Comparison of ENCODE assay signal across 26 cellular contexts in the genomic region with DNA sequence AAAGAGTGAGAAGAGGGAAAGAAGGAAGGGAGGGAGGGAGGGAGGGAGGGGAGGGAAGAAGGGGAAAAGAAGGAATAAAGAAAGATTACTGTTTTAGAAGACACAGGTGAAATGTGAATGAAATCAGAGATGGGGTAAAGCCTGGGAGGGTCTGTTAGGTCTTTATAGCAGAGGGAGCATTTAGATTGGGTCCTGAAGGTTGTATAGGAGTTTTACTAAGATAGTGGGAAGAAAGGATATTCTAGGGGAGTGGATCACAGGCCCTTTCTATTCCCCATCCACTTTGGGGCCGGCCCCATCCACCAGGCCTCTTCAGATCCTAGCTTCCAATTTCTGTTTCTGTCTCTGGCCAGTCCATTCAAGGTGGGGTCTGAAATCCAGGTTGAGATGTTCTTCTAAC. TPM values are rescaled to one million over a fixed set of nuclear protein-coding genes. Genes with fewer than 3 reads are reported as not detected.
DNase-seq lines count a peak whose midpoint lies in the region; ATAC-seq and TF ChIP-seq lines count a peak whose summit lies in the region.
"Had no signal": no experiment of that assay in that cellular context is flagged by ENCODE, and none has a peak within 500 bp of the region (broad histone marks: within the 10 kb centered on the region; RNA-seq: fewer than 3 reads in every experiment).

No MANE protein-coding gene starts in this region.

- DNase-seq in activated CD4-positive, alpha-beta memory T cell treated with anti-CD3 and anti-CD28 coated beads, Interleukin-2, amount 10 ng/mL, durations not matched to agents 7 days and 5 days, result no peak
- DNase-seq in activated CD4-positive, alpha-beta memory T cell treated with anti-CD3 and anti-CD28 coated beads for 36 hours, result no peak
- no peak for DNase-seq in CD8-positive, alpha-beta T cell
- no peak for DNase-seq in nephron progenitor cell
- DNase-seq in NOMO-1 (lab: John Stamatoyannopoulos, UW; ENCODE audit: unreplicated experiment in 2 of 2), result no peak
- DNase-seq: Caco-2; CD4-positive, CD25-positive, alpha-beta regulatory T cell; DMS 273 treated with DMSO at 0.1 percent for 48 hours; DMS79 treated with DMSO at 0.1 percent for 48 hours; GOT3; HCEC 1CT; IMR-90; MV-4-11; NCI-H1105 treated with DMSO at 0.1 percent for 48 hours; NCI-H2029 treated with DMSO at 0.1 percent for 48 hours; NCI-H226; NCI-H524; NCI-H774; NK-92 treated with Interleukin-12 subunit alpha and Interleukin-12 subunit beta, amount 100 ng/mL, for 24 hours; SIG-M5 had no signal

- peaks cover 28% of the 10 kb centered on the region for H3K4me1 ChIP-seq in CD8-positive, alpha-beta T cell (ENCODE audit: insufficient read depth, low read length)
- H3K4me1 ChIP-seq: A549 had no signal

- ATAC-seq in CD8-positive, alpha-beta T cell, result no peak
- no peak for ATAC-seq in activated T-helper 17 cell treated with anti-CD3 and anti-CD28 coated beads, Interleukin-2, amount 50 U/mL, for 72 hours (replicated peaks)
- ATAC-seq in HG03571 (IDR thresholded peaks at IDR 0.05; ENCODE audit: unreplicated experiment), result no peak
- ATAC-seq: A549, GM12878, Panc1 had no signal

- POLR2A ChIA-PET in activated CD4-positive, alpha-beta memory T cell treated with anti-CD3 and anti-CD28 coated beads, Interleukin-2, amount 10 ng/mL, durations not matched to agents 7 days and 5 days (lab: Charles Lee), result interaction anchor here (1.6 kb wide), 1 partner anchor 39 kb away, joined by 4 read pairs; no protein-coding TSS in a partner anchor
- POLR2A ChIA-PET in activated CD4-positive, alpha-beta memory T cell treated with anti-CD3 and anti-CD28 coated beads for 36 hours (lab: Charles Lee), result interaction anchor here (3.1 kb wide), 1 partner anchor 12 kb away, joined by 12 read pairs; no protein-coding TSS in a partner anchor
- POLR2A ChIA-PET in CD8-positive, alpha-beta T cell (lab: Charles Lee), result no interaction called here

- H3K4me3 ChIP-seq in CD8-positive, alpha-beta T cell (ENCODE audit: low read depth, low read length), result no peak overlapping the region
- H3K4me3 ChIP-seq: A549, GM12878 had no signal

- H3K4me3 Mint-ChIP-seq in activated CD4-positive, alpha-beta memory T cell treated with anti-CD3 and anti-CD28 coated beads, Interleukin-2, amount 10 ng/mL, durations not matched to agents 7 days and 5 days, result no peak overlapping the region
- no peak overlapping the region for H3K4me3 Mint-ChIP-seq in activated CD4-positive, alpha-beta memory T cell treated with anti-CD3 and anti-CD28 coated beads for 36 hours
- no peak overlapping the region for H3K4me3 Mint-ChIP-seq in CD8-positive, alpha-beta T cell
- no peak overlapping the region for H3K4me3 Mint-ChIP-seq in activated T-helper 17 cell treated with anti-CD3 and anti-CD28 coated beads, Interleukin-2, amount 50 U/mL, for 72 hours
- H3K4me3 Mint-ChIP-seq in nephron progenitor cell, result no peak overlapping the region
- H3K4me3 Mint-ChIP-seq: B cell had no signal

- no peaks in the 10 kb centered on the region for H3K36me3 Mint-ChIP-seq in activated CD4-positive, alpha-beta memory T cell treated with anti-CD3 and anti-CD28 coated beads, Interleukin-2, amount 10 ng/mL, durations not matched to agents 7 days and 5 days (ENCODE audit: low read depth)
- no peaks in the 10 kb centered on the region for H3K36me3 Mint-ChIP-seq in activated CD4-positive, alpha-beta memory T cell treated with anti-CD3 and anti-CD28 coated beads for 36 hours
- H3K36me3 Mint-ChIP-seq in CD8-positive, alpha-beta T cell, result no peaks in the 10 kb centered on the region
- no peaks in the 10 kb centered on the region for H3K36me3 Mint-ChIP-seq in activated T-helper 17 cell treated with anti-CD3 and anti-CD28 coated beads, Interleukin-2, amount 50 U/mL, for 72 hours (ENCODE audit: low read depth)
- no peaks in the 10 kb centered on the region for H3K36me3 Mint-ChIP-seq in nephron progenitor cell (ENCODE audit: low read depth)
- H3K36me3 Mint-ChIP-seq: CD4-positive, CD25-positive, alpha-beta regulatory T cell had no signal

- peaks cover 64% of the 10 kb centered on the region for H3K4me1 Mint-ChIP-seq in activated CD4-positive, alpha-beta memory T cell treated with anti-CD3 and anti-CD28 coated beads, Interleukin-2, amount 10 ng/mL, durations not matched to agents 7 days and 5 days
- peaks cover 40% of the 10 kb centered on the region for H3K4me1 Mint-ChIP-seq in activated CD4-positive, alpha-beta memory T cell treated with anti-CD3 and anti-CD28 coated beads for 36 hours (ENCODE audit: low read depth)
- peaks cover 34% of the 10 kb centered on the region for H3K4me1 Mint-ChIP-seq in CD8-positive, alpha-beta T cell (ENCODE audit: low read depth)
- peaks cover 42% of the 10 kb centered on the region for H3K4me1 Mint-ChIP-seq in activated T-helper 17 cell treated with anti-CD3 and anti-CD28 coated beads, Interleukin-2, amount 50 U/mL, for 72 hours
- H3K4me1 Mint-ChIP-seq in nephron progenitor cell, result peaks cover 72% of the 10 kb centered on the region

- no peaks in the 10 kb centered on the region for H3K36me3 ChIP-seq in CD8-positive, alpha-beta T cell (ENCODE audit: insufficient read depth, low read length)

- H3K27me3 Mint-ChIP-seq in activated CD4-positive, alpha-beta memory T cell treated with anti-CD3 and anti-CD28 coated beads, Interleukin-2, amount 10 ng/mL, durations not matched to agents 7 days and 5 days, result peaks cover 17% of the 10 kb centered on the region
- no peaks in the 10 kb centered on the region for H3K27me3 Mint-ChIP-seq in activated CD4-positive, alpha-beta memory T cell treated with anti-CD3 and anti-CD28 coated beads for 36 hours
- H3K27me3 Mint-ChIP-seq in CD8-positive, alpha-beta T cell (ENCODE audit: low read depth), result no peaks in the 10 kb centered on the region
- peaks cover 4% of the 10 kb centered on the region for H3K27me3 Mint-ChIP-seq in activated T-helper 17 cell treated with anti-CD3 and anti-CD28 coated beads, Interleukin-2, amount 50 U/mL, for 72 hours
- peaks cover 7% of the 10 kb centered on the region for H3K27me3 Mint-ChIP-seq in nephron progenitor cell (ENCODE audit: low read depth, poor library complexity)

- no peaks in the 10 kb centered on the region for H3K9me3 ChIP-seq in CD8-positive, alpha-beta T cell (ENCODE audit: low read length)
- H3K9me3 ChIP-seq: A549 had no signal

- H3K9me3 Mint-ChIP-seq in activated CD4-positive, alpha-beta memory T cell treated with anti-CD3 and anti-CD28 coated beads, Interleukin-2, amount 10 ng/mL, durations not matched to agents 7 days and 5 days, result no peaks in the 10 kb centered on the region
- H3K9me3 Mint-ChIP-seq in activated CD4-positive, alpha-beta memory T cell treated with anti-CD3 and anti-CD28 coated beads for 36 hours, result no peaks in the 10 kb centered on the region
- no peaks in the 10 kb centered on the region for H3K9me3 Mint-ChIP-seq in CD8-positive, alpha-beta T cell
- peaks cover 4% of the 10 kb centered on the region for H3K9me3 Mint-ChIP-seq in activated T-helper 17 cell treated with anti-CD3 and anti-CD28 coated beads, Interleukin-2, amount 50 U/mL, for 72 hours
- peaks cover 4% of the 10 kb centered on the region for H3K9me3 Mint-ChIP-seq in nephron progenitor cell

- intact Hi-C loops in activated CD4-positive, alpha-beta memory T cell treated with anti-CD3 and anti-CD28 coated beads for 36 hours (cut with micrococcal nuclease), result no loop called here
- intact Hi-C loops in CD8-positive, alpha-beta T cell (cut with DNase I, micrococcal nuclease), result no loop called here

- H3K27me3 ChIP-seq in CD8-positive, alpha-beta T cell (ENCODE audit: insufficient read depth, low read length), result no peaks in the 10 kb centered on the region

- peak overlapping the region; percentile 73 for H3K27ac Mint-ChIP-seq in activated CD4-positive, alpha-beta memory T cell treated with anti-CD3 and anti-CD28 coated beads, Interleukin-2, amount 10 ng/mL, durations not matched to agents 7 days and 5 days
- no peak overlapping the region for H3K27ac Mint-ChIP-seq in activated CD4-positive, alpha-beta memory T cell treated with anti-CD3 and anti-CD28 coated beads for 36 hours
- peak overlapping the region; percentile 32 for H3K27ac Mint-ChIP-seq in CD8-positive, alpha-beta T cell
- H3K27ac Mint-ChIP-seq in activated T-helper 17 cell treated with anti-CD3 and anti-CD28 coated beads, Interleukin-2, amount 50 U/mL, for 72 hours, result peak overlapping the region; percentile 23
- peak overlapping the region; percentile 62 for H3K27ac Mint-ChIP-seq in nephron progenitor cell
- H3K27ac Mint-ChIP-seq: B cell had no signal

- no peak overlapping the region for H3K27ac ChIP-seq in CD8-positive, alpha-beta T cell (ENCODE audit: low read depth, low read length)

- CTCF ChIA-PET in activated CD4-positive, alpha-beta memory T cell treated with anti-CD3 and anti-CD28 coated beads, Interleukin-2, amount 10 ng/mL, durations not matched to agents 7 days and 5 days (lab: Charles Lee), result interaction anchor here (1.0 to 1.7 kb wide), 2 partner anchors 411 to 442 kb away, joined by 4 to 10 read pairs; no protein-coding TSS in a partner anchor
- CTCF ChIA-PET in activated CD4-positive, alpha-beta memory T cell treated with anti-CD3 and anti-CD28 coated beads for 36 hours (lab: Charles Lee), result interaction anchor here (2.3 kb wide), 1 partner anchor 39 kb away, joined by 7 read pairs; no protein-coding TSS in a partner anchor
- CTCF ChIA-PET in CD8-positive, alpha-beta T cell (lab: Charles Lee), result interaction anchor here (1.7 kb wide), 1 partner anchor 443 kb away, joined by 5 read pairs; no protein-coding TSS in a partner anchor

- no peak for TF ChIP-seq CTCF in CD8-positive, alpha-beta T cell (IDR thresholded peaks at IDR 0.05)
- TF ChIP-seq CTCF in nephron progenitor cell (IDR thresholded peaks at IDR 0.05), result no peak

RNA-seq across cellular contexts. Expression of a gene that starts 35.5 kb away (rescaled TPM):
- not detected for total RNA-seq in activated CD4-positive, alpha-beta memory T cell treated with anti-CD3 and anti-CD28 coated beads, Interleukin-2, amount 10 ng/mL, durations not matched to agents 7 days and 5 days
- total RNA-seq in activated CD4-positive, alpha-beta memory T cell treated with anti-CD3 and anti-CD28 coated beads for 36 hours, result not detected
- total RNA-seq in CD8-positive, alpha-beta T cell, result under 1 TPM in 1 of 2 experiments, not detected in 1; 0.19 TPM
- total RNA-seq in activated T-helper 17 cell treated with anti-CD3 and anti-CD28 coated beads, Interleukin-2, amount 50 U/mL, for 72 hours, result not detected
- total RNA-seq: B cell; Caco-2; CD4-positive, CD25-positive, alpha-beta regulatory T cell; GM12878; IMR-90 had no signal

RNA-seq across cellular contexts. Expression of a gene that starts 40.6 kb away (rescaled TPM):
- total RNA-seq in activated CD4-positive, alpha-beta memory T cell treated with anti-CD3 and anti-CD28 coated beads, Interleukin-2, amount 10 ng/mL, durations not matched to agents 7 days and 5 days, result 10 to 100 TPM; 34.2 to 38.7 TPM
- 10 to 100 TPM; 59.9 to 64.6 TPM for total RNA-seq in activated CD4-positive, alpha-beta memory T cell treated with anti-CD3 and anti-CD28 coated beads for 36 hours
- total RNA-seq in CD8-positive, alpha-beta T cell, result 10 to 100 TPM; 48.1 to 51.1 TPM
- 10 to 100 TPM; 27.2 to 61.1 TPM for total RNA-seq in activated T-helper 17 cell treated with anti-CD3 and anti-CD28 coated beads, Interleukin-2, amount 50 U/mL, for 72 hours

RNA-seq across cellular contexts. Expression of a gene that starts 56.6 kb away (rescaled TPM):
- total RNA-seq in activated CD4-positive, alpha-beta memory T cell treated with anti-CD3 and anti-CD28 coated beads, Interleukin-2, amount 10 ng/mL, durations not matched to agents 7 days and 5 days, result 10 to 100 TPM; 22.5 to 23.4 TPM
- 10 to 100 TPM; 14.1 to 15.7 TPM for total RNA-seq in activated CD4-positive, alpha-beta memory T cell treated with anti-CD3 and anti-CD28 coated beads for 36 hours
- total RNA-seq in CD8-positive, alpha-beta T cell, result 10 to 100 TPM; 39.9 to 42.0 TPM
- total RNA-seq in activated T-helper 17 cell treated with anti-CD3 and anti-CD28 coated beads, Interleukin-2, amount 50 U/mL, for 72 hours, result 10 to 100 TPM; 12.3 to 26.4 TPM
